Comparison of ENCODE assay signal across 11 cellular contexts in the genomic region with DNA sequence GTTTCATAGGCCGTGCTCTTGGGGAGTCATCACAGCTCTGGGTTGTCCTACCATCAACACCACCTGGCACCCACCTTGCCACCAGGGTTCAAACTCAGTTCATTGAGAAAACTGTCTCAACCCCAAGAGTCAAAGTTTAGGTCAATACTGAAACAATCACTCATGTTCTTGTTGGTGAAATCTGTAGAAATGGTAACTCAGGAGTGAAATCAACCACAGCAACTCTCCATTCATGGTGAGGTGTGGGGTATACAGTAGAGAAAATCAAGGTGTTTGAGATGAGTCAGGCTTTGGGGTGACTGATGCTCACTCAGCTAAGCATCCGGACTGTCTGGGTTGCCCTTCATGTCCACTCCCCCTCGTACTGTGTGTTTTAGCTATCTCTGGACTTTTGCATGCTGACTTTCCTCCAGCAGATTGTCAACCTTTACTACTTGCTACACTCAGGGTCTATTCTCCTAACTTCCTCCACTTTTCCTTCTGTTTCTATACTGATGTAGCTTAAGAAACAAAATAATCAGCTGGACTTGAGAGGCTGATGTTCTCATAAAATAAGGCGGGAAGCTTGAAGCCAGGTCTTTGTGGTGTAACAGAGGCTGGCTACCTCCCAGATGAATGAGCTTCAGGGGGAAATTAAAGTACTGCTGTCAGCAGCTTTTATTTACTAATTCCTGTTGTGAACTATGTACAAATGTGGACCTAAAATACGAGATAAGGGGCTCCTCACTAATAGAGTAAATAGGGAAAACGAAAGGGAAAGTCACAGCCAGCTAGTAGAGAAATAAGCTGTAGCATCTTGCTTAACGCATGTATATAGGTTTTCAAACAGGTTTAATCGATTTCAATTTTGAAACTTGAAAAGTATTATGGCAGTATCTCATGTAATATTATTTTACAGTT.
DNase-seq lines count a peak whose midpoint lies in the region; ATAC-seq, FAIRE-seq and TF ChIP-seq lines count a peak whose summit lies in the region.
"Had no signal": no experiment of that assay in that cellular context is flagged by ENCODE, and none has a peak within 500 bp of the region (broad histone marks: within the 10 kb centered on the region; RNA-seq: fewer than 3 reads in every experiment).

No MANE protein-coding gene starts in this region.

- no peaks in the 10 kb centered on the region for H3K9me3 ChIP-seq in upper lobe of right lung
- H3K9me3 ChIP-seq: mucosa of descending colon had no signal

- ATAC-seq in HG02885 (IDR thresholded peaks at IDR 0.05; ENCODE audit: poor library complexity, unreplicated experiment) (peak; percentile 68), upper lobe of right lung (no peak)
- ATAC-seq in activated T-cell treated with anti-CD3 and anti-CD28 coated beads, Interleukin-2, amount 50 U/mL, for 72 hours (replicated peaks in 1 of 2), result peak; percentile 94 to 96
- ATAC-seq: mucosa of descending colon had no signal

- no peak for TF ChIP-seq CTCF in nephron progenitor cell (IDR thresholded peaks at IDR 0.05)
- no peak for TF ChIP-seq CTCF in upper lobe of right lung (IDR thresholded peaks at IDR 0.05)

- H3K4me3 ChIP-seq in upper lobe of right lung, result no peak overlapping the region
- H3K4me3 ChIP-seq: mucosa of descending colon had no signal

- no peaks in the 10 kb centered on the region for H3K9me3 Mint-ChIP-seq in activated T-cell treated with anti-CD3 and anti-CD28 coated beads, Interleukin-2, amount 50 U/mL, for 72 hours
- H3K9me3 Mint-ChIP-seq in nephron progenitor cell, result no peaks in the 10 kb centered on the region

- peak overlapping the region; percentile 95 for H3K27ac Mint-ChIP-seq in activated T-cell treated with anti-CD3 and anti-CD28 coated beads, Interleukin-2, amount 50 U/mL, for 72 hours
- H3K27ac Mint-ChIP-seq in nephron progenitor cell, result no peak overlapping the region

- no peaks in the 10 kb centered on the region for H3K27me3 ChIP-seq in upper lobe of right lung

- H3K4me1 Mint-ChIP-seq in activated T-cell treated with anti-CD3 and anti-CD28 coated beads, Interleukin-2, amount 50 U/mL, for 72 hours (ENCODE audit: low read depth), result peaks cover 22% of the 10 kb centered on the region
- H3K4me1 Mint-ChIP-seq in nephron progenitor cell, result peaks cover 64% of the 10 kb centered on the region

- DNase-seq in GM19239 (ENCODE audit: insufficient read length, low spot score) (no peak), nephron progenitor cell (no peak), upper lobe of right lung (no peak), AG20443 (ENCODE audit: low spot score) (no peak), NOMO-1 treated with DMSO at 0.1 percent for 48 hours (lab: John Stamatoyannopoulos, UW; ENCODE audit: unreplicated experiment) (no peak)
- peak; percentile 57 to 63 for DNase-seq in activated T-cell treated with anti-CD3 and anti-CD28 coated beads, Interleukin-2, amount 50 U/mL, for 72 hours
- DNase-seq in stimulated activated CD4-positive, alpha-beta T cell treated with anti-CD3 and anti-CD28 coated beads, Interleukin-12 subunit alpha, Interleukin-12 subunit beta, amount 100 ng/mL, for 48 hours (ENCODE audit: low read depth in 2 of 3, low spot score in 1 of 3), result peak; percentile 15 to 37 (median 25)
- DNase-seq: mucosa of descending colon had no signal

- intact Hi-C loops in upper lobe of right lung (cut with DNase I), result no loop called here

- no peaks in the 10 kb centered on the region for H3K36me3 Mint-ChIP-seq in activated T-cell treated with anti-CD3 and anti-CD28 coated beads, Interleukin-2, amount 50 U/mL, for 72 hours (ENCODE audit: insufficient read depth in 2 of 2)
- H3K36me3 Mint-ChIP-seq in nephron progenitor cell (ENCODE audit: low read depth), result no peaks in the 10 kb centered on the region

- H3K4me3 Mint-ChIP-seq in activated T-cell treated with anti-CD3 and anti-CD28 coated beads, Interleukin-2, amount 50 U/mL, for 72 hours, result peak overlapping the region; percentile 60 to 87
- no peak overlapping the region for H3K4me3 Mint-ChIP-seq in nephron progenitor cell

- H3K27ac ChIP-seq in upper lobe of right lung, result no peak overlapping the region
- H3K27ac ChIP-seq: KMS-11 had no signal

- FAIRE-seq in GM19239 (lab: Jason Lieb, UNC), result peak; percentile 44
- FAIRE-seq: endothelial cell of umbilical vein had no signal

- peaks cover 13% of the 10 kb centered on the region for H3K4me1 ChIP-seq in upper lobe of right lung

- H3K27me3 Mint-ChIP-seq in activated T-cell treated with anti-CD3 and anti-CD28 coated beads, Interleukin-2, amount 50 U/mL, for 72 hours (ENCODE audit: low read depth), result peaks cover 22% of the 10 kb centered on the region
- H3K27me3 Mint-ChIP-seq in nephron progenitor cell (ENCODE audit: low read depth, poor library complexity), result peaks cover 3% of the 10 kb centered on the region

- H3K36me3 ChIP-seq in upper lobe of right lung, result no peaks in the 10 kb centered on the region

Comparison
In these comparisons a context has a peak if more than half of its experiments do, and no peak if none do; other contexts are left out.
1. DNase-seq: peak in activated T-cell treated with anti-CD3 and anti-CD28 coated beads, Interleukin-2, amount 50 U/mL, for 72 hours (2 of 2) and stimulated activated CD4-positive, alpha-beta T cell treated with anti-CD3 and anti-CD28 coated beads, Interleukin-12 subunit alpha, Interleukin-12 subunit beta, amount 100 ng/mL, for 48 hours (3 of 3); none in GM19239 (single experiment), nephron progenitor cell (single experiment), upper lobe of right lung (single experiment), AG20443 (single experiment) and NOMO-1 treated with DMSO at 0.1 percent for 48 hours (single experiment).